ENCODE assay signal across 10 cellular contexts in genomic region chr5:127934791-127935256, GRCh38.
DNase-seq lines count a peak whose midpoint lies in the region; ATAC-seq, FAIRE-seq and TF ChIP-seq lines count a peak whose summit lies in the region.
"Had no signal": no experiment of that assay in that cellular context is flagged by ENCODE, and none has a peak within 500 bp of the region (broad histone marks: within the 10 kb centered on the region; RNA-seq: fewer than 3 reads in every experiment).

No MANE protein-coding gene starts in this region.

- no peak for TF ChIP-seq POLR2A in HepG2 (IDR thresholded peaks at IDR 0.05; ENCODE audit: insufficient read depth in 1 of 2, low read depth in 2 of 2, low read length in 2 of 2)

- H3K9me3 ChIP-seq in HepG2 (ENCODE audit: low read length) = no peaks in the 10 kb centered on the region

- H3K27ac Mint-ChIP-seq in WTC11 = no peak overlapping the region
- H3K27ac Mint-ChIP-seq in activated naive CD8-positive, alpha-beta T cell treated with anti-CD3 and anti-CD28 coated beads, Interleukin-2, amount 50 U/mL, for 24 hours = no peak overlapping the region
- H3K27ac Mint-ChIP-seq: stimulated activated naive CD8-positive, alpha-beta T cell treated with anti-CD3 and anti-CD28 coated beads, Interleukin-15, Interleukin-2, amounts not matched to agents 100 ng/mL and 50 ng/mL, for 24 hours; T-helper 1 cell treated with Interleukin-12 subunit alpha and Interleukin-12 subunit beta and Interleukin-4 antibody, amounts not matched to agents 30 μg/mL and 1 μg/mL, for 36 hours had no signal

- CTCF ChIA-PET in WTC11 (lab: Charles Lee) (interaction anchor here (1.0 kb wide), 2 partner anchors 57 to 60 kb away, joined by 3 to 7 read pairs; no protein-coding TSS in a partner anchor), HepG2 (lab: Yijun Ruan, JAX; ENCODE audit: low intra/inter-chr PET ratio, low total read pairs) (no interaction called here)

- peaks cover 12% of the 10 kb centered on the region for H3K4me1 Mint-ChIP-seq in WTC11
- H3K4me1 Mint-ChIP-seq in activated naive CD8-positive, alpha-beta T cell treated with anti-CD3 and anti-CD28 coated beads, Interleukin-2, amount 50 U/mL, for 24 hours = peaks cover 6% of the 10 kb centered on the region

- ATAC-seq in WTC11 = peak; percentile 98
- ATAC-seq in HepG2 = peak; percentile 97
- no peak for ATAC-seq in GM19463 (IDR thresholded peaks at IDR 0.05; ENCODE audit: unreplicated experiment)
- no peak for ATAC-seq in HG03571 (IDR thresholded peaks at IDR 0.05; ENCODE audit: unreplicated experiment)
- ATAC-seq in activated naive CD8-positive, alpha-beta T cell treated with anti-CD3 and anti-CD28 coated beads, Interleukin-2, amount 50 U/mL, for 24 hours = no peak

- no peak overlapping the region for H2AFZ ChIP-seq in HepG2 (ENCODE audit: low read length)

- intact Hi-C loops in HepG2 (cut with micrococcal nuclease; ENCODE audit: unreplicated experiment) = loop anchor here (1.0 to 2.0 kb wide), 2 partner anchors 24 to 148 kb away; partner anchors contain the start of gene SLC12A2

- TF ChIP-seq RAD21 in HepG2 (CRISPR knock-in tag; IDR thresholded peaks at IDR 0.05) = no peak

- TF ChIP-seq CTCF in D721Med (IDR thresholded peaks at IDR 0.05; ENCODE audit: insufficient read depth, missing control alignments) (peak; percentile 3), WTC11 (IDR thresholded peaks at IDR 0.05) (no peak), HepG2 (CRISPR knock-in tag; IDR thresholded peaks at IDR 0.05) (peak; percentile 43)

- WGBS in HepG2 (ENCODE audit: low lambda C conversion rate) = no CpG with 5 or more reads among the region's 1 CpG

- H3K9ac ChIP-seq in HepG2 (ENCODE audit: insufficient read depth, low read depth, low read length) = no peak overlapping the region

- in situ Hi-C loops in HepG2 (cut with HindIII; ENCODE audit: extremely low pct_ligation_motif_present, low pct_unique_long_range_greater_than_20kb) = no loop called here

- no peak overlapping the region for H3K27ac ChIP-seq in HepG2 (ENCODE audit: extremely low read length, insufficient read depth, low read length)

- FAIRE-seq in D721Med (lab: Jason Lieb, UNC) (no peak), HepG2 (lab: Jason Lieb, UNC) (peak; percentile 83)

- H3K79me2 ChIP-seq in HepG2 (ENCODE audit: insufficient read depth, low read length) = no peaks in the 10 kb centered on the region

- H3K27me3 ChIP-seq in HepG2 (ENCODE audit: control insufficient read depth in 1 of 2, insufficient read depth in 2 of 2, low read length in 2 of 2) = 0 out of 5 replicates have a peak, but pooled peaks cover 0 to 3% of the 10 kb centered on the region in 2 experiments

- H4K20me1 ChIP-seq in HepG2 (ENCODE audit: insufficient read depth, low read length) = no peaks in the 10 kb centered on the region

- H3K4me1 ChIP-seq in HepG2 (ENCODE audit: insufficient read depth, low read length) = peaks cover 24% of the 10 kb centered on the region

- TF ChIP-seq EP300 in HepG2 (IDR thresholded peaks at IDR 0.05; ENCODE audit: low read depth in 2 of 2, low read length in 2 of 2) (peak in 1 of 2 experiments; percentile 70; a peak in 2 of 4 replicates), HepG2 (CRISPR knock-in tag; IDR thresholded peaks at IDR 0.05; ENCODE audit: borderline replicate concordance) (peak; percentile 77)

- peaks cover 100% of the 10 kb centered on the region for H3K27me3 Mint-ChIP-seq in WTC11 (ENCODE audit: low read depth)
- H3K27me3 Mint-ChIP-seq in activated naive CD8-positive, alpha-beta T cell treated with anti-CD3 and anti-CD28 coated beads, Interleukin-2, amount 50 U/mL, for 24 hours = no peaks in the 10 kb centered on the region
- H3K27me3 Mint-ChIP-seq: stimulated activated naive CD8-positive, alpha-beta T cell treated with anti-CD3 and anti-CD28 coated beads, Interleukin-15, Interleukin-2, amounts not matched to agents 100 ng/mL and 50 ng/mL, for 24 hours had no signal

- no TSS peak for BruUV-seq in HepG2 (replicated peaks; lab: Mats Ljungman, UMichigan)

- 0 out of 2 replicates have a peak overlapping the region, but pooled peaks have one; percentile 5 for H3K4me2 ChIP-seq in HepG2 (ENCODE audit: low read depth, low read length)

- no peaks in the 10 kb centered on the region for H3K9me3 Mint-ChIP-seq in WTC11
- H3K9me3 Mint-ChIP-seq in activated naive CD8-positive, alpha-beta T cell treated with anti-CD3 and anti-CD28 coated beads, Interleukin-2, amount 50 U/mL, for 24 hours = no peaks in the 10 kb centered on the region
- H3K9me3 Mint-ChIP-seq: stimulated activated naive CD8-positive, alpha-beta T cell treated with anti-CD3 and anti-CD28 coated beads, Interleukin-15, Interleukin-2, amounts not matched to agents 100 ng/mL and 50 ng/mL, for 24 hours; T-helper 1 cell treated with Interleukin-12 subunit alpha and Interleukin-12 subunit beta and Interleukin-4 antibody, amounts not matched to agents 30 μg/mL and 1 μg/mL, for 36 hours had no signal

- no peak overlapping the region for H3K4me3 ChIP-seq in HepG2 (replicated peaks in 1 of 3; ENCODE audit: insufficient read depth in 1 of 3, low read depth in 2 of 3, low read length in 3 of 3)

- no peaks in the 10 kb centered on the region for H3K36me3 ChIP-seq in HepG2 (replicated peaks in 1 of 2; ENCODE audit: control insufficient read depth in 1 of 2, insufficient read depth in 2 of 2, low read length in 2 of 2)

- DNase-seq in D721Med (ENCODE audit: insufficient read length, low spot score) = no peak
- peak; percentile 28 for DNase-seq in NCI-H1417 treated with DMSO at 0.1 percent for 48 hours (lab: John Stamatoyannopoulos, UW)
- no peak for DNase-seq in WTC11 (ENCODE audit: low spot score)
- peak; percentile 97 for DNase-seq in HepG2 (ENCODE audit: low spot score)
- DNase-seq in pons (ENCODE audit: low spot score) = no peak
- DNase-seq in activated naive CD8-positive, alpha-beta T cell treated with anti-CD3 and anti-CD28 coated beads, Interleukin-2, amount 50 U/mL, for 24 hours = no peak

- POLR2A ChIA-PET in WTC11 (lab: Charles Lee) = no interaction called here
- POLR2A ChIA-PET in HepG2 (lab: Yijun Ruan, JAX) = no interaction called here

- H3K36me3 Mint-ChIP-seq in WTC11 = no peaks in the 10 kb centered on the region
- no peaks in the 10 kb centered on the region for H3K36me3 Mint-ChIP-seq in activated naive CD8-positive, alpha-beta T cell treated with anti-CD3 and anti-CD28 coated beads, Interleukin-2, amount 50 U/mL, for 24 hours (ENCODE audit: low read depth)

- H3K4me3 Mint-ChIP-seq in WTC11 = no peak overlapping the region
- H3K4me3 Mint-ChIP-seq in activated naive CD8-positive, alpha-beta T cell treated with anti-CD3 and anti-CD28 coated beads, Interleukin-2, amount 50 U/mL, for 24 hours = no peak overlapping the region
- H3K4me3 Mint-ChIP-seq: stimulated activated naive CD8-positive, alpha-beta T cell treated with anti-CD3 and anti-CD28 coated beads, Interleukin-15, Interleukin-2, amounts not matched to agents 100 ng/mL and 50 ng/mL, for 24 hours; T-helper 1 cell treated with Interleukin-12 subunit alpha and Interleukin-12 subunit beta and Interleukin-4 antibody, amounts not matched to agents 30 μg/mL and 1 μg/mL, for 36 hours had no signal

TF ChIP-seq in WTC11, 78 proteins besides CTCF, POLR2A, EP300 and RAD21:
- peak; percentile 54; the same call in 1 of the 2 replicates for TF ChIP-seq TEAD1 (CRISPR knock-in tag; IDR thresholded peaks at IDR 0.05)
- TF ChIP-seq, protein P1, sequence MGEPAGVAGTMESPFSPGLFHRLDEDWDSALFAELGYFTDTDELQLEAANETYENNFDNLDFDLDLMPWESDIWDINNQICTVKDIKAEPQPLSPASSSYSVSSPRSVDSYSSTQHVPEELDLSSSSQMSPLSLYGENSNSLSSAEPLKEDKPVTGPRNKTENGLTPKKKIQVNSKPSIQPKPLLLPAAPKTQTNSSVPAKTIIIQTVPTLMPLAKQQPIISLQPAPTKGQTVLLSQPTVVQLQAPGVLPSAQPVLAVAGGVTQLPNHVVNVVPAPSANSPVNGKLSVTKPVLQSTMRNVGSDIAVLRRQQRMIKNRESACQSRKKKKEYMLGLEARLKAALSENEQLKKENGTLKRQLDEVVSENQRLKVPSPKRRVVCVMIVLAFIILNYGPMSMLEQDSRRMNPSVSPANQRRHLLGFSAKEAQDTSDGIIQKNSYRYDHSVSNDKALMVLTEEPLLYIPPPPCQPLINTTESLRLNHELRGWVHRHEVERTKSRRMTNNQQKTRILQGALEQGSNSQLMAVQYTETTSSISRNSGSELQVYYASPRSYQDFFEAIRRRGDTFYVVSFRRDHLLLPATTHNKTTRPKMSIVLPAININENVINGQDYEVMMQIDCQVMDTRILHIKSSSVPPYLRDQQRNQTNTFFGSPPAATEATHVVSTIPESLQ (CRISPR knock-in tag; IDR thresholded peaks at IDR 0.05) = no peak
TF ChIP-seq in WTC11: peak in this region for 1.

TF ChIP-seq in HepG2, 621 proteins besides CTCF, POLR2A, EP300 and RAD21 (continues in another document):
- TF ChIP-seq POLR2G (IDR thresholded peaks at IDR 0.05; ENCODE audit: low read depth, low read length) = no peak
- peak; percentile 17; the same call in 1 of the 2 replicates for TF ChIP-seq NCOR1 (IDR thresholded peaks at IDR 0.05; ENCODE audit: borderline replicate concordance, low read length)
- TF ChIP-seq CHD4 (IDR thresholded peaks at IDR 0.05; ENCODE audit: borderline replicate concordance, low read length) = no peak
- TF ChIP-seq ZFP82 (CRISPR knock-in tag; IDR thresholded peaks at IDR 0.05; ENCODE audit: borderline replicate concordance) = no peak
- TF ChIP-seq SALL1 (CRISPR knock-in tag; IDR thresholded peaks at IDR 0.05) = peak; percentile 34; the same call in 1 of the 2 replicates
- peak; percentile 44; the same call in 1 of the 2 replicates for TF ChIP-seq CEBPB (IDR thresholded peaks at IDR 0.05; ENCODE audit: borderline replicate concordance, low read depth, low read length)
- TF ChIP-seq ZBTB38 (CRISPR knock-in tag; IDR thresholded peaks at IDR 0.05) = no peak
- TF ChIP-seq ZNF713 (CRISPR knock-in tag; IDR thresholded peaks at IDR 0.05) = no peak
- no peak for TF ChIP-seq MTA1 (CRISPR knock-in tag; IDR thresholded peaks at IDR 0.05; ENCODE audit: borderline replicate concordance)
- no peak for TF ChIP-seq MYNN (CRISPR knock-in tag; IDR thresholded peaks at IDR 0.05; ENCODE audit: low read depth)
- no peak for TF ChIP-seq ZBTB7A (CRISPR knock-in tag; IDR thresholded peaks at IDR 0.05)
- TF ChIP-seq ZNF605 (CRISPR knock-in tag; IDR thresholded peaks at IDR 0.05) = no peak
- TF ChIP-seq HHEX (CRISPR knock-in tag; IDR thresholded peaks at IDR 0.05) = peak; percentile 87
- no peak for TF ChIP-seq ZNF207 (IDR thresholded peaks at IDR 0.05; ENCODE audit: borderline replicate concordance)
- no peak for TF ChIP-seq ZNF337 (CRISPR knock-in tag; IDR thresholded peaks at IDR 0.05; ENCODE audit: borderline replicate concordance, low read depth)
- no peak for TF ChIP-seq AHR (CRISPR knock-in tag; IDR thresholded peaks at IDR 0.05)
- no peak for TF ChIP-seq HNRNPUL1 (IDR thresholded peaks at IDR 0.05; ENCODE audit: low read depth, low read length)
- TF ChIP-seq ZNF570 (CRISPR knock-in tag; IDR thresholded peaks at IDR 0.05; ENCODE audit: borderline replicate concordance) = no peak
- TF ChIP-seq ELF3 (CRISPR knock-in tag; IDR thresholded peaks at IDR 0.05) = peak; percentile 84
- TF ChIP-seq ZNF235 (CRISPR knock-in tag; IDR thresholded peaks at IDR 0.05; ENCODE audit: borderline replicate concordance) = no peak

Comparison
In these comparisons a context has a peak if more than half of its experiments do, and no peak if none do; other contexts are left out.
1. DNase-seq: peak in NCI-H1417 treated with DMSO at 0.1 percent for 48 hours (single experiment) and HepG2 (single experiment); none in D721Med (single experiment), WTC11 (single experiment), pons (single experiment) and activated naive CD8-positive, alpha-beta T cell treated with anti-CD3 and anti-CD28 coated beads, Interleukin-2, amount 50 U/mL, for 24 hours (single experiment).
2. ATAC-seq: peak in WTC11 (single experiment) and HepG2 (single experiment); none in GM19463 (single experiment), HG03571 (single experiment) and activated naive CD8-positive, alpha-beta T cell treated with anti-CD3 and anti-CD28 coated beads, Interleukin-2, amount 50 U/mL, for 24 hours (single experiment).